ENCODE assay signal across 9 cellular contexts in the genomic region with DNA sequence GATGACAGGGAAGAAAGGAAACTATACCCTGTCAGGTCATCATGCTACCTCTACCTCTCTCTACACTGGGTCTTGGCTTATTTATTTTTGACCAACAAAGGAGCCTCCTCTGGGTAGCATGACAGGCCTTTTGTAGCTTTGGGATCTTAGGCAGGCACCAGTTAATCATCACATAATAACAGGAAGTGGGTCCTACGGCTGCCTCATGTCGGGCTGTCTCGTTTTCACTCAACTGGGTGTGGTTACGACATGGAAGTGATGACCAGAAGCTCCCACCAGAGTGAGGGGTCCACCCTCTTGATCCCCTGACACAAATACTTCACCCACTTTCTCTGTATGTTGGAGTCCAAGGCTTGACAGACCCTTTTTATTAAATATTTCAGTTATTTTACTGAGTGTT.
DNase-seq lines count a peak whose midpoint lies in the region; ATAC-seq and TF ChIP-seq lines count a peak whose summit lies in the region.
"Had no signal": no experiment of that assay in that cellular context is flagged by ENCODE, and none has a peak within 500 bp of the region (broad histone marks: within the 10 kb centered on the region; RNA-seq: fewer than 3 reads in every experiment).

No MANE protein-coding gene starts in this region.

- no peak for TF ChIP-seq POLR2A in Peyer's patch (IDR thresholded peaks at IDR 0.05)
- TF ChIP-seq POLR2A in transverse colon (IDR thresholded peaks at IDR 0.05), result no peak

- H3K9me3 ChIP-seq in Peyer's patch (no peaks in the 10 kb centered on the region), transverse colon (no peaks in the 10 kb centered on the region)

- TF ChIP-seq CTCF in Peyer's patch (IDR thresholded peaks at IDR 0.05) (no peak), transverse colon (IDR thresholded peaks at IDR 0.05) (no peak)

- H3K4me3 ChIP-seq in Peyer's patch (no peak overlapping the region), transverse colon (no peak overlapping the region)
- H3K4me3 ChIP-seq: K562 had no signal

- H3K4me3 Mint-ChIP-seq in natural killer cell treated with Interleukin-12 subunit alpha and Interleukin-12 subunit beta and Interleukin-15 and Interleukin-18, amount 100 ng/mL, for 72 hours, result peak overlapping the region; percentile 11

- intact Hi-C loops in transverse colon (cut with DNase I; ENCODE audit: low total_unique reads), result no loop called here

- in situ Hi-C loops in transverse colon (cut with MboI; ENCODE audit: low pct_ligation_motif_present in 1 of 4, low pct_unique_long_range_greater_than_20kb in 1 of 4, low sequenced_read_pairs in 3 of 4), result no loop called here

- H3K27me3 ChIP-seq in Peyer's patch (no peaks in the 10 kb centered on the region), transverse colon (no peaks in the 10 kb centered on the region)

- H3K36me3 Mint-ChIP-seq in natural killer cell treated with Interleukin-12 subunit alpha and Interleukin-12 subunit beta and Interleukin-15 and Interleukin-18, amount 100 ng/mL, for 72 hours, result no peaks in the 10 kb centered on the region

- H3K4me1 Mint-ChIP-seq in natural killer cell treated with Interleukin-12 subunit alpha and Interleukin-12 subunit beta and Interleukin-15 and Interleukin-18, amount 100 ng/mL, for 72 hours (ENCODE audit: low read depth in 2 of 2), result peaks cover 15 to 25% of the 10 kb centered on the region in 2 donors

- no peaks in the 10 kb centered on the region for H3K9me3 Mint-ChIP-seq in natural killer cell treated with Interleukin-12 subunit alpha and Interleukin-12 subunit beta and Interleukin-15 and Interleukin-18, amount 100 ng/mL, for 72 hours

- ATAC-seq in GM18868 (IDR thresholded peaks at IDR 0.05; ENCODE audit: unreplicated experiment), result peak; percentile 93
- ATAC-seq in HG02678 (IDR thresholded peaks at IDR 0.05; ENCODE audit: unreplicated experiment), result peak; percentile 97
- peak; percentile 67 to 80 for ATAC-seq in natural killer cell treated with Interleukin-12 subunit alpha and Interleukin-12 subunit beta and Interleukin-15 and Interleukin-18, amount 100 ng/mL, for 72 hours
- ATAC-seq: K562 had no signal

- peak overlapping the region in 1 of 2 donors; percentile 67 for H3K27ac Mint-ChIP-seq in natural killer cell treated with Interleukin-12 subunit alpha and Interleukin-12 subunit beta and Interleukin-15 and Interleukin-18, amount 100 ng/mL, for 72 hours

- H3K27ac ChIP-seq in Peyer's patch (no peak overlapping the region), transverse colon (no peak overlapping the region)

- no peaks in the 10 kb centered on the region for H3K36me3 ChIP-seq in Peyer's patch
- H3K36me3 ChIP-seq in transverse colon, result no peaks in the 10 kb centered on the region

- DNase-seq in OCI-M1 (lab: John Stamatoyannopoulos, UW) (peak; percentile 11), Peyer's patch (no peak), RPMI8226 (no peak), transverse colon (no peak)
- no peak for DNase-seq in natural killer cell treated with Interleukin-12 subunit alpha and Interleukin-12 subunit beta and Interleukin-15 and Interleukin-18, amount 100 ng/mL, for 72 hours (ENCODE audit: low spot score)
- DNase-seq in stimulated activated naive CD4-positive, alpha-beta T cell (lab: John Stamatoyannopoulos, UW), result no peak

- H3K27me3 Mint-ChIP-seq in natural killer cell treated with Interleukin-12 subunit alpha and Interleukin-12 subunit beta and Interleukin-15 and Interleukin-18, amount 100 ng/mL, for 72 hours, result no peaks in the 10 kb centered on the region

- no peak for TF ChIP-seq EP300 in transverse colon (IDR thresholded peaks at IDR 0.05; ENCODE audit: low read depth)

- H3K4me1 ChIP-seq in Peyer's patch (peaks cover 0 to 34% (median 3%) of the 10 kb centered on the region in 4 donors), transverse colon (peaks cover 13 to 59% (median 34%) of the 10 kb centered on the region in 4 donors)

- WGBS in transverse colon (ENCODE audit: low coverage in 1 of 2), 2 donors, result 38% methylated on average over 4 of the region's 4 CpGs; no CpG with 5 or more reads in 1 of the 2 donors
